In genomic region chr12:55142896-55143870, GRCh38 we compare ENCODE assay signal across 8 cellular contexts. TPM values are rescaled to one million over a fixed set of nuclear protein-coding genes. Genes with fewer than 3 reads are reported as not detected.
DNase-seq lines count a peak whose midpoint lies in the region; TF ChIP-seq lines count a peak whose summit lies in the region.

No MANE protein-coding gene starts in this region.

- H3K27ac ChIP-seq in KMS-11 = no peak overlapping the region
- H3K27ac ChIP-seq in PC-9 = no peak overlapping the region
- no peak overlapping the region for H3K27ac ChIP-seq in suprapubic skin

- CTCF ChIA-PET in PC-9 (lab: Charles Lee) = no interaction called here

- H3K4me1 ChIP-seq in KMS-11 (ENCODE audit: low read depth, poor library complexity, severe bottlenecking) (no peaks in the 10 kb centered on the region), PC-9 (replicated peaks; ENCODE audit: insufficient read depth) (no peaks in the 10 kb centered on the region), suprapubic skin (no peaks in the 10 kb centered on the region)

- WGBS in suprapubic skin = 26% methylated on average over 3 of the region's 3 CpGs

- intact Hi-C loops in PC-9 (cut with micrococcal nuclease; ENCODE audit: unreplicated experiment) = loop anchor here (1.0 kb wide), 2 partner anchors 70 to 150 kb away; no protein-coding TSS in a partner anchor

- no peaks in the 10 kb centered on the region for H3K79me2 ChIP-seq in KMS-11 (ENCODE audit: insufficient read depth, low read depth)
- H3K79me2 ChIP-seq in PC-9 (ENCODE audit: low read depth) = no peaks in the 10 kb centered on the region

- no peak overlapping the region for H3K9ac ChIP-seq in KMS-11

- no peaks in the 10 kb centered on the region for H4K20me1 ChIP-seq in KMS-11 (ENCODE audit: insufficient read depth)
- no peaks in the 10 kb centered on the region for H4K20me1 ChIP-seq in PC-9 (ENCODE audit: insufficient read depth)

- BruUV-seq in PC-9 (replicated peaks; lab: Mats Ljungman, UMichigan) = no TSS peak

- H3K4me2 ChIP-seq in KMS-11 (no peak overlapping the region), PC-9 (no peak overlapping the region)

- no peaks in the 10 kb centered on the region for H3K9me2 ChIP-seq in PC-9 (ENCODE audit: insufficient read depth)

- POLR2A ChIA-PET in PC-9 (lab: Charles Lee; ENCODE audit: unreplicated experiment) = no interaction called here

- no peak for TF ChIP-seq POLR2A in suprapubic skin (IDR thresholded peaks at IDR 0.05)

- H2AFZ ChIP-seq in KMS-11 (ENCODE audit: low read depth) = peak overlapping the region; percentile 4; the same call in 1 of the 2 replicates
- no peak overlapping the region for H2AFZ ChIP-seq in PC-9

- in situ Hi-C loops in astrocyte of the cerebellum (cut with HindIII; ENCODE audit: low sequenced_read_pairs) = no loop called here

- TF ChIP-seq CTCF in KMS-11 (conservative IDR thresholded peaks at IDR 0.05; ENCODE audit: low read depth, low read length) (peak; percentile 97), PC-9 (conservative IDR thresholded peaks at IDR 0.05) (peak; percentile 67), astrocyte of the cerebellum (IDR thresholded peaks at IDR 0.05; ENCODE audit: low read depth, low read length, missing control alignments) (peak; percentile 81), suprapubic skin (IDR thresholded peaks at IDR 0.05) (peak in 1 of 2 donors; percentile 41)

- peak; percentile 53 for DNase-seq in SIG-M5 treated with dmso at 0.1 percent for 504 hours (lab: John Stamatoyannopoulos, UW; ENCODE audit: unreplicated experiment)
- no peak for DNase-seq in SIG-M5 (lab: John Stamatoyannopoulos, UW)
- peak in 1 of 2 experiments; percentile 10 for DNase-seq in PC-9
- DNase-seq in astrocyte of the cerebellum (ENCODE audit: low read depth) = peak; percentile 15
- peak; percentile 82 for DNase-seq in inferior parietal cortex (ENCODE audit: extremely low spot score)
- DNase-seq in stimulated activated CD4-positive, alpha-beta T cell treated with anti-CD3 and anti-CD28 coated beads, TNF-alpha, amount 100 ng/mL, for 24 hours (ENCODE audit: low read depth in 3 of 3) = peak; percentile 9 to 21 (median 20)
- DNase-seq in suprapubic skin (ENCODE audit: low spot score in 2 of 2) = no peak

- H3K36me3 ChIP-seq in KMS-11 (ENCODE audit: insufficient read depth) = no peaks in the 10 kb centered on the region
- no peaks in the 10 kb centered on the region for H3K36me3 ChIP-seq in PC-9 (ENCODE audit: low read depth)
- no peaks in the 10 kb centered on the region for H3K36me3 ChIP-seq in suprapubic skin

- TF ChIP-seq EP300 in suprapubic skin (IDR thresholded peaks at IDR 0.05) = no peak

- H3F3A ChIP-seq in PC-9 (ENCODE audit: insufficient read depth, low read depth) = no peaks in the 10 kb centered on the region

- no peaks in the 10 kb centered on the region for H3K9me3 ChIP-seq in PC-9 (ENCODE audit: insufficient read depth, low read depth)
- no peaks in the 10 kb centered on the region for H3K9me3 ChIP-seq in suprapubic skin

- no peak overlapping the region for H3K4me3 ChIP-seq in KMS-11 (IDR thresholded peaks at IDR 0.05; ENCODE audit: insufficient read depth, low read depth, low read length)
- H3K4me3 ChIP-seq in PC-9 = no peak overlapping the region
- H3K4me3 ChIP-seq in astrocyte of the cerebellum (ENCODE audit: low read depth, low read length) = no peak overlapping the region
- H3K4me3 ChIP-seq in suprapubic skin = no peak overlapping the region

- no peaks in the 10 kb centered on the region for H3K27me3 ChIP-seq in KMS-11 (ENCODE audit: insufficient read depth, low read depth)
- peaks cover 3% of the 10 kb centered on the region; the same call in 1 of the 2 replicates for H3K27me3 ChIP-seq in PC-9 (ENCODE audit: insufficient read depth, low read depth)
- H3K27me3 ChIP-seq in suprapubic skin = no peaks in the 10 kb centered on the region

RNA-seq across cellular contexts. Expression of gene OR9K2, which starts 17.0 kb away (rescaled TPM):
- total RNA-seq in PC-9 (2021) = not detected in 2 replicates
- not detected for total RNA-seq in suprapubic skin

Comparison
In these comparisons a context has a peak if more than half of its experiments do, and no peak if none do; other contexts are left out.
1. DNase-seq: peak in SIG-M5 treated with dmso at 0.1 percent for 504 hours (single experiment), astrocyte of the cerebellum (single experiment), inferior parietal cortex (single experiment) and stimulated activated CD4-positive, alpha-beta T cell treated with anti-CD3 and anti-CD28 coated beads, TNF-alpha, amount 100 ng/mL, for 24 hours (3 of 3); none in SIG-M5 (single experiment) and suprapubic skin (0 of 2).